Comparison of ENCODE assay signal across 21 cellular contexts in the genomic region with DNA sequence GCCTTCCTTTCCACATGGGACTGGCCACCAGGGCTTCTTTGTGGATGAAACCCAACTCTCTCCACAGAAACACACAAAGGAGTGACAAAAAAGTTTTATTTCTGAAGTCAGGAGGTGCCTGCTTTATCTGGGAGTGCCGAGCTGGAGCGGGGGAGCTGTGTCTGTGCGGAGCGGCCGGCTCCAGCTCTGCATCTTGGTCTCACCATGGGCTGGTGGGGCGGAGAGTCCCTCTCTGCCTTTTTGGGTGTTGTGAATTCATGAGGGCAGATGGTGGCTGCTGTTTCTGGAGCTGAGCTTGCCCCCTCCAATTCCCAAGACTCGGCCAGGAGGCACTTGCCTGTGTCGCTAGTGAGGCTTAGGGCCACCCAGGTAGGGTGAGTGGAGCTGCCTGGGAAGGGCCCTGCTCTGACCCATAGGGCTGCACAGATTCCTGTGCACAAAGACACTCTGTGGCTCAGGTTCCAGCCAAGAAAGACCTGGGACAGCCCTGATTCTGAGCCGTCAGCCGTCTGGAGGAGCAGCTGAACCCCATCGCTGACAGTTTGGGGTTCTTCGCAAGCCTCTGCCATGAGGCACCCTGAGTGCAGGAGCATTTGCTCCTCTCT. TPM values are rescaled to one million over a fixed set of nuclear protein-coding genes. Genes with fewer than 3 reads are reported as not detected.
"Had no signal": no experiment of that assay in that cellular context is flagged by ENCODE, and none has a peak within 500 bp of the region (broad histone marks: within the 10 kb centered on the region; RNA-seq: fewer than 3 reads in every experiment).

No MANE protein-coding gene starts in this region.

- H3K27me3 ChIP-seq: ovary had no signal

- H3K9me3 Mint-ChIP-seq: activated naive CD4-positive, alpha-beta T cell treated with anti-CD3 and anti-CD28 coated beads, Interleukin-2, amount 50 U/mL, for 24 hours; brain; stimulated activated naive CD8-positive, alpha-beta T cell treated with anti-CD3 and anti-CD28 coated beads, Interleukin-15, amount 100 ng/mL, for 72 hours had no signal

- DNase-seq: activated gamma-delta T cell treated with Interleukin-2 at 50 U/mL for 16 hours; activated T-cell treated with anti-CD3 and anti-CD28 coated beads, Interleukin-2, amount 50 U/mL, for 1 hour; aorta; effector CD4-positive, alpha-beta T cell; lower lobe of right lung; mesendoderm; ovary; stimulated activated CD4-positive, alpha-beta T cell treated with anti-CD3 and anti-CD28 coated beads, Interleukin-1b, Interleukin-23, amount 100 ng/mL, for 48 hours; stimulated activated naive CD8-positive, alpha-beta T cell treated with anti-CD3 and anti-CD28 coated beads, Interleukin-15, amount 100 ng/mL, for 72 hours had no signal

- H3K27me3 Mint-ChIP-seq: activated naive CD4-positive, alpha-beta T cell treated with anti-CD3 and anti-CD28 coated beads, Interleukin-2, amount 50 U/mL, for 24 hours; brain; stimulated activated naive CD8-positive, alpha-beta T cell treated with anti-CD3 and anti-CD28 coated beads, Interleukin-15, amount 100 ng/mL, for 72 hours had no signal

- H3K4me1 Mint-ChIP-seq: stimulated activated naive CD8-positive, alpha-beta T cell treated with anti-CD3 and anti-CD28 coated beads, Interleukin-15, amount 100 ng/mL, for 72 hours had no signal

- H3K4me3 Mint-ChIP-seq: activated naive CD4-positive, alpha-beta T cell treated with anti-CD3 and anti-CD28 coated beads, Interleukin-2, amount 50 U/mL, for 24 hours; stimulated activated naive CD8-positive, alpha-beta T cell treated with anti-CD3 and anti-CD28 coated beads, Interleukin-15, amount 100 ng/mL, for 72 hours had no signal

- H3K4me3 ChIP-seq: lower lobe of right lung, mucosa of descending colon, ovary, prostate gland, skin epidermis, tibial nerve had no signal

- H3K36me3 Mint-ChIP-seq: activated naive CD4-positive, alpha-beta T cell treated with anti-CD3 and anti-CD28 coated beads, Interleukin-2, amount 50 U/mL, for 24 hours; brain had no signal

- H3K27ac Mint-ChIP-seq: activated naive CD4-positive, alpha-beta T cell treated with anti-CD3 and anti-CD28 coated beads, Interleukin-2, amount 50 U/mL, for 24 hours; stimulated activated naive CD8-positive, alpha-beta T cell treated with anti-CD3 and anti-CD28 coated beads, Interleukin-15, amount 100 ng/mL, for 72 hours had no signal

- H3K9me3 ChIP-seq: lower lobe of right lung, mucosa of descending colon, ovary, prostate gland, tibial nerve had no signal

- ATAC-seq: lower lobe of right lung; mucosa of descending colon; stimulated activated naive CD8-positive, alpha-beta T cell treated with anti-CD3 and anti-CD28 coated beads, Interleukin-15, amount 100 ng/mL, for 72 hours had no signal

- H3K4me1 ChIP-seq: lower lobe of right lung, prostate gland, tibial nerve had no signal

- H3K27ac ChIP-seq: lower lobe of right lung, ovary, prostate gland, skin epidermis, tibial nerve had no signal

- H3K36me3 ChIP-seq: lower lobe of right lung, ovary, prostate gland, tibial nerve had no signal

RNA-seq across cellular contexts. Expression of a gene that starts 1.4 kb away (rescaled TPM):
- total RNA-seq: aorta; cardiac septum; chondrocyte; epithelial cell of proximal tubule; fibroblast of villous mesenchyme; glomerular endothelial cell; lower lobe of right lung; mucosa of descending colon; ovary; prostate gland; T-helper 2 cell treated with Interferon-gamma antibody and Interleukin-4, amounts not matched to agents 100 ng/mL and 5 ng/mL, for 36 hours had no signal
- polyA plus RNA-seq: aorta had no signal

RNA-seq across cellular contexts. Expression of a gene that starts 28.4 kb away (rescaled TPM):
- total RNA-seq: aorta; cardiac septum; chondrocyte; epithelial cell of proximal tubule; fibroblast of villous mesenchyme; glomerular endothelial cell; lower lobe of right lung; T-helper 2 cell treated with Interferon-gamma antibody and Interleukin-4, amounts not matched to agents 100 ng/mL and 5 ng/mL, for 36 hours had no signal
- polyA plus RNA-seq: aorta had no signal
